Comparison of ENCODE assay signal across 21 cellular contexts in genomic region chr16:12796498-12796897, GRCh38. TPM values are rescaled to one million over a fixed set of nuclear protein-coding genes. Genes with fewer than 3 reads are reported as not detected.
DNase-seq lines count a peak whose midpoint lies in the region; ATAC-seq and TF ChIP-seq lines count a peak whose summit lies in the region.
"Had no signal": no experiment of that assay in that cellular context is flagged by ENCODE, and none has a peak within 500 bp of the region (broad histone marks: within the 10 kb centered on the region; RNA-seq: fewer than 3 reads in every experiment).

No MANE protein-coding gene starts in this region.

- H3K36me3 Mint-ChIP-seq in HFFc6 (ENCODE audit: low read depth): peaks cover 46% of the 10 kb centered on the region

- DNase-seq in EH (ENCODE audit: low read depth): peak; percentile 66
- peak; percentile 15 for DNase-seq in HFFc6
- peak; percentile 14 for DNase-seq in OCI-M1 (lab: John Stamatoyannopoulos, UW)
- peak; percentile 27 for DNase-seq in choroid plexus epithelial cell (ENCODE audit: low read depth)
- DNase-seq in SHP77 treated with DMSO at 0.1 percent for 48 hours (lab: John Stamatoyannopoulos, UW): no peak
- no peak for DNase-seq in H7
- DNase-seq in inferior parietal cortex (ENCODE audit: extremely low spot score): no peak
- DNase-seq: Caco-2; CD4-positive, CD25-positive, alpha-beta regulatory T cell; DMS53; KG1; NCI-H2029; NCI-H2171 treated with DMSO at 0.1 percent for 48 hours; NCI-H510A; NCI-H774; PC-3; T-helper 2 cell had no signal

- no peaks in the 10 kb centered on the region; the same call in 1 of the 2 replicates for H3K9me3 Mint-ChIP-seq in HFFc6

- peaks cover 49% of the 10 kb centered on the region for H3K4me1 Mint-ChIP-seq in HFFc6 (ENCODE audit: low read depth)

- TF ChIP-seq CTCF in HFFc6 (IDR thresholded peaks at IDR 0.05) (no peak; the same call in 1 of the 2 replicates), choroid plexus epithelial cell (conservative IDR thresholded peaks at IDR 0.05; ENCODE audit: low read depth, low read length) (no peak)

- no peaks in the 10 kb centered on the region; the same call in 1 of the 2 replicates for H3K27me3 Mint-ChIP-seq in HFFc6 (ENCODE audit: insufficient read depth)
- H3K27me3 Mint-ChIP-seq: B cell; CD4-positive, CD25-positive, alpha-beta regulatory T cell had no signal

- no peak for ATAC-seq in GM19452 (IDR thresholded peaks at IDR 0.05; ENCODE audit: unreplicated experiment)
- ATAC-seq: GM23338, PC-3 had no signal

- H3K27me3 ChIP-seq in H7 (ENCODE audit: control insufficient read depth, insufficient read depth, low read length): no peaks in the 10 kb centered on the region
- H3K27me3 ChIP-seq: SJSA1 had no signal

- no peaks in the 10 kb centered on the region for H3K36me3 ChIP-seq in H7 (replicated peaks; ENCODE audit: control insufficient read depth, insufficient read depth, low read length)
- H3K36me3 ChIP-seq: SJSA1 had no signal

- peak overlapping the region; percentile 66 for H3K27ac Mint-ChIP-seq in HFFc6
- H3K27ac Mint-ChIP-seq: B cell had no signal

- H3K4me3 ChIP-seq in choroid plexus epithelial cell (ENCODE audit: low read depth, low read length) (no peak overlapping the region), H7 (ENCODE audit: insufficient read depth, low read depth, low read length) (no peak overlapping the region)
- H3K4me3 ChIP-seq: GM23338, SJSA1 had no signal

- H3K4me3 Mint-ChIP-seq in HFFc6: no peak overlapping the region
- H3K4me3 Mint-ChIP-seq: B cell, GM23338 had no signal

RNA-seq across cellular contexts. Expression of gene CPPED1, which starts 7.2 kb away (rescaled TPM):
- 10 to 100 TPM; 54.6 to 66.7 (median 63.1) TPM for total RNA-seq in HFFc6 (2021; fragmentation: NEBNext Ultra II Directional; extraction: Animal tissue kit (Norgen Biotek cat#: 25700))
- total RNA-seq in H7 (2014; rRNA removed; shearing (Covaris generic)): 4.8 and 5.8 TPM in 2 replicates

Comparison
In these comparisons a context has a peak if more than half of its experiments do, and no peak if none do; other contexts are left out.
1. DNase-seq: peak in EH (single experiment), HFFc6 (single experiment), OCI-M1 (single experiment) and choroid plexus epithelial cell (single experiment); none in SHP77 treated with DMSO at 0.1 percent for 48 hours (single experiment), H7 (single experiment) and inferior parietal cortex (single experiment).